In genomic region chr17:3857261-3858105, GRCh38 we compare ENCODE assay signal across 22 cellular contexts. TPM values are rescaled to one million over a fixed set of nuclear protein-coding genes. Genes with fewer than 3 reads are reported as not detected.
"Had no signal": no experiment of that assay in that cellular context is flagged by ENCODE, and none has a peak within 500 bp of the region (broad histone marks: within the 10 kb centered on the region; RNA-seq: fewer than 3 reads in every experiment).

No MANE protein-coding gene starts in this region.

- DNase-seq: activated CD4-positive, alpha-beta T cell treated with anti-CD3 and anti-CD28 coated beads, Interleukin-2, amount 10 ng/mL, durations not matched to agents 24 days and 14 days; activated CD8-positive, alpha-beta T cell treated with anti-CD3 and anti-CD28 coated beads for 36 hours; activated naive CD4-positive, alpha-beta T cell treated with Interleukin-2 at 50 U/mL for 16 hours; activated naive CD8-positive, alpha-beta T cell treated with anti-CD3 and anti-CD28 coated beads, Interleukin-2, amount 10 ng/mL, durations not matched to agents 7 days and 5 days; activated T-cell treated with anti-CD3 and anti-CD28 coated beads, Interleukin-2, amount 50 U/mL, for 1 hour; amygdala; central memory CD4-positive, alpha-beta T cell; colonic mucosa; heart right ventricle; immature natural killer cell; naive B cell; stimulated activated CD4-positive, alpha-beta T cell treated with anti-CD3 and anti-CD28 coated beads, Interleukin-2, amount 100 ng/mL, for 24 hours; stimulated activated naive CD8-positive, alpha-beta T cell treated with anti-CD3 and anti-CD28 coated beads, Interleukin-15, amount 100 ng/mL, for 72 hours; T-cell; T-helper 9 cell had no signal

- H3K9me3 ChIP-seq: colonic mucosa, heart right ventricle, mucosa of descending colon, ovary had no signal

- H3K36me3 ChIP-seq: colonic mucosa, ovary had no signal

- H3K4me1 ChIP-seq: colonic mucosa, heart right ventricle had no signal

- ATAC-seq: activated CD8-positive, alpha-beta T cell treated with anti-CD3 and anti-CD28 coated beads for 36 hours; activated T-helper 17 cell treated with anti-CD3 and anti-CD28 coated beads, Interleukin-2, amount 50 U/mL, for 72 hours; heart right ventricle; mucosa of descending colon; stimulated activated naive CD8-positive, alpha-beta T cell treated with anti-CD3 and anti-CD28 coated beads, Interleukin-15, amount 100 ng/mL, for 72 hours; T-cell had no signal

- FAIRE-seq: endometrium had no signal

- H3K4me3 ChIP-seq: colonic mucosa, heart right ventricle, mucosa of descending colon, ovary, SK-N-MC had no signal

- H3K27me3 ChIP-seq: colonic mucosa, heart right ventricle, ovary had no signal

- H3K27ac ChIP-seq: colonic mucosa, heart right ventricle, ovary, SK-N-MC had no signal

RNA-seq across cellular contexts. Expression of gene P2RX1, which starts 58.8 kb away (rescaled TPM):
- total RNA-seq: neural crest cell, renal cortical epithelial cell had no signal
